ENCODE assay signal across 1 cellular context in genomic region chr18:26549103-26549485, GRCh38.
TF ChIP-seq lines count a peak whose summit lies in the region.

No MANE protein-coding gene starts in this region.

TF ChIP-seq in neural cell, 6 proteins besides CTCF, POLR2A, EP300 and RAD21 (continued from another document):
- TF ChIP-seq, protein P1, sequence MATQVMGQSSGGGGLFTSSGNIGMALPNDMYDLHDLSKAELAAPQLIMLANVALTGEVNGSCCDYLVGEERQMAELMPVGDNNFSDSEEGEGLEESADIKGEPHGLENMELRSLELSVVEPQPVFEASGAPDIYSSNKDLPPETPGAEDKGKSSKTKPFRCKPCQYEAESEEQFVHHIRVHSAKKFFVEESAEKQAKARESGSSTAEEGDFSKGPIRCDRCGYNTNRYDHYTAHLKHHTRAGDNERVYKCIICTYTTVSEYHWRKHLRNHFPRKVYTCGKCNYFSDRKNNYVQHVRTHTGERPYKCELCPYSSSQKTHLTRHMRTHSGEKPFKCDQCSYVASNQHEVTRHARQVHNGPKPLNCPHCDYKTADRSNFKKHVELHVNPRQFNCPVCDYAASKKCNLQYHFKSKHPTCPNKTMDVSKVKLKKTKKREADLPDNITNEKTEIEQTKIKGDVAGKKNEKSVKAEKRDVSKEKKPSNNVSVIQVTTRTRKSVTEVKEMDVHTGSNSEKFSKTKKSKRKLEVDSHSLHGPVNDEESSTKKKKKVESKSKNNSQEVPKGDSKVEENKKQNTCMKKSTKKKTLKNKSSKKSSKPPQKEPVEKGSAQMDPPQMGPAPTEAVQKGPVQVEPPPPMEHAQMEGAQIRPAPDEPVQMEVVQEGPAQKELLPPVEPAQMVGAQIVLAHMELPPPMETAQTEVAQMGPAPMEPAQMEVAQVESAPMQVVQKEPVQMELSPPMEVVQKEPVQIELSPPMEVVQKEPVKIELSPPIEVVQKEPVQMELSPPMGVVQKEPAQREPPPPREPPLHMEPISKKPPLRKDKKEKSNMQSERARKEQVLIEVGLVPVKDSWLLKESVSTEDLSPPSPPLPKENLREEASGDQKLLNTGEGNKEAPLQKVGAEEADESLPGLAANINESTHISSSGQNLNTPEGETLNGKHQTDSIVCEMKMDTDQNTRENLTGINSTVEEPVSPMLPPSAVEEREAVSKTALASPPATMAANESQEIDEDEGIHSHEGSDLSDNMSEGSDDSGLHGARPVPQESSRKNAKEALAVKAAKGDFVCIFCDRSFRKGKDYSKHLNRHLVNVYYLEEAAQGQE (IDR thresholded peaks at IDR 0.05; ENCODE audit: borderline replicate concordance) = no peak
- TF ChIP-seq EZH2 (IDR thresholded peaks at IDR 0.05; ENCODE audit: borderline replicate concordance, insufficient read depth, low read length, poor library complexity, severe bottlenecking) (no peak), MXI1 (conservative IDR thresholded peaks at IDR 0.05; ENCODE audit: poor library complexity, severe bottlenecking) (no peak), POLR2AphosphoS5 (IDR thresholded peaks at IDR 0.05) (no peak)
